Comparison of ENCODE assay signal across 1 cellular context in genomic region chr10:71722849-71723248, GRCh38.
TF ChIP-seq lines count a peak whose summit lies in the region.

No MANE protein-coding gene starts in this region.

TF ChIP-seq in K562, 482 proteins besides CTCF, POLR2A, EP300 and RAD21:
- TF ChIP-seq YY1 (IDR thresholded peaks at IDR 0.05; ENCODE audit: borderline replicate concordance in 1 of 3, control insufficient read depth in 1 of 3, extremely low read depth in 1 of 3, insufficient read depth in 3 of 3, insufficient read length in 1 of 3, insufficient replicate concordance in 2 of 3, low read depth in 1 of 3, low read length in 2 of 3) (peak in 1 of 3 experiments; percentile 79), FOS (IDR thresholded peaks at IDR 0.05; ENCODE audit: extremely low read depth, insufficient read length) (no peak), MTF1 (CRISPR knock-in tag; IDR thresholded peaks at IDR 0.05; ENCODE audit: borderline replicate concordance) (no peak), NFYB (IDR thresholded peaks at IDR 0.05; ENCODE audit: extremely low read depth, insufficient read length) (peak; percentile 16), IRF2 (CRISPR knock-in tag; IDR thresholded peaks at IDR 0.05) (0 out of 2 replicates have a peak, but pooled peaks have one; percentile 29)
